ENCODE assay signal across 9 cellular contexts in the genomic region with DNA sequence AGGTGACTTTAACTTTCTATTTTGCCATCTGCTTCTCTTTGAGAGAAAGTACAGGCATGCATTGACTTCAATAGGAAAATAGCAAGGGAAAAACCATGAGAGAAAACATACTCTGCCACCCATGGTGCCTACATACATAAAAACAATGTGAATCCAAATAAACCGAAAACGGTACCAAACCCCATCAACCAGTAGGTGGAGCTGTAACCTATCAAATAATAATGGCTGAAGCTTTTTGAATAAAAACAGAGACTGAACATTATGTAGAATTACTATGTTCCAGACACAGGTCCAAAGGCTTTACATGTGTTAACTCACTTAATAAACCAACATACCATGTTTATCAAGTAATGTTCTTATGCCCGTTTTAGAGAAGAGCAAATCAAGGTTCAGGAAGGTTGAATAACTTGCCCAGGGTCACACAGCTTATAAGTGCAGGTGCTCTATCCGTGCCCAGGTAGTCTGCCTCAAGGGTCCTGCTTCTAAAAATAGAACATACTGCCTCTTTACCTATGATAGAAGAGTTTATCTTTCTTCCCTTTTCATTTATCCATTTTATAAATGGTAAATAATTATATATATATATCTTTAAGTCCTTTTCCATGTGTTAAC.
DNase-seq lines count a peak whose midpoint lies in the region; FAIRE-seq and TF ChIP-seq lines count a peak whose summit lies in the region.
"Had no signal": no experiment of that assay in that cellular context is flagged by ENCODE, and none has a peak within 500 bp of the region (broad histone marks: within the 10 kb centered on the region; RNA-seq: fewer than 3 reads in every experiment).

No MANE protein-coding gene starts in this region.

- no peak overlapping the region for H3K23ac ChIP-seq in neuronal stem cell (ENCODE audit: low read depth, low read length, poor library complexity)

- H2AFZ ChIP-seq in Karpas-422 (ENCODE audit: low read length) (no peak overlapping the region), neuronal stem cell (ENCODE audit: low read length) (no peak overlapping the region)

- no peak overlapping the region for H3K27ac ChIP-seq in Karpas-422 (ENCODE audit: low read length)
- H3K27ac ChIP-seq in neuronal stem cell (replicated peaks; ENCODE audit: low read length) = no peak overlapping the region
- H3K27ac ChIP-seq: SJCRH30 had no signal

- H3K9ac ChIP-seq in Karpas-422 (ENCODE audit: low read length) = no peak overlapping the region
- H3K9ac ChIP-seq in neuronal stem cell (ENCODE audit: low read depth, low read length, poor library complexity) = no peak overlapping the region

- H3K36me3 ChIP-seq in Karpas-422 (ENCODE audit: insufficient read depth, low read length) (no peaks in the 10 kb centered on the region), neuronal stem cell (replicated peaks in 1 of 2; ENCODE audit: control insufficient read depth in 2 of 2, insufficient read depth in 2 of 2, low read length in 2 of 2) (no peaks in the 10 kb centered on the region)
- H3K36me3 ChIP-seq: SJCRH30 had no signal

- no peaks in the 10 kb centered on the region for H3K9me3 ChIP-seq in Karpas-422 (ENCODE audit: low read length)
- no peaks in the 10 kb centered on the region for H3K9me3 ChIP-seq in neuronal stem cell (replicated peaks in 1 of 2; ENCODE audit: control insufficient read depth in 2 of 2, insufficient read depth in 1 of 2, low read depth in 1 of 2, low read length in 2 of 2)
- H3K9me3 ChIP-seq: SJCRH30 had no signal

- no peak overlapping the region for H3K14ac ChIP-seq in neuronal stem cell (ENCODE audit: low read length)

- no peaks in the 10 kb centered on the region for H3K9me2 ChIP-seq in Karpas-422 (replicated peaks; ENCODE audit: insufficient read depth, low read length)

- no peak overlapping the region for H3K4me3 ChIP-seq in Karpas-422 (ENCODE audit: low read length)
- H3K4me3 ChIP-seq in neuronal stem cell (ENCODE audit: low read length in 2 of 2) = no peak overlapping the region
- H3K4me3 ChIP-seq: SJCRH30 had no signal

- H2AK5ac ChIP-seq in neuronal stem cell (ENCODE audit: low read depth, low read length) = no peak overlapping the region

- no CpG with 5 or more reads among the region's 4 CpGs for WGBS in neuronal stem cell (ENCODE audit: extremely low coverage in 2 of 2, insufficient read length in 2 of 2, insufficient replicate concordance in 1 of 2), 2 donors

- no peaks in the 10 kb centered on the region for H3K79me2 ChIP-seq in Karpas-422 (ENCODE audit: low read length)

- in situ Hi-C loops in Caki2 (cut with HindIII; ENCODE audit: low pct_unique_long_range_greater_than_20kb, low sequenced_read_pairs) = no loop called here

- no peak overlapping the region for H2BK12ac ChIP-seq in neuronal stem cell (ENCODE audit: low read length)

- TF ChIP-seq POLR2A in erythroblast (IDR thresholded peaks at IDR 0.05; ENCODE audit: low read length) = no peak

- no peak overlapping the region for H4K8ac ChIP-seq in neuronal stem cell (ENCODE audit: low read depth, low read length)

- H2BK5ac ChIP-seq in neuronal stem cell (ENCODE audit: low read length) = no peak overlapping the region

- no peaks in the 10 kb centered on the region for H3K79me1 ChIP-seq in neuronal stem cell (ENCODE audit: low read depth, low read length)

- no peaks in the 10 kb centered on the region for H4K20me1 ChIP-seq in Karpas-422 (ENCODE audit: insufficient read depth, low read depth, low read length)

- no peak overlapping the region for H2BK120ac ChIP-seq in neuronal stem cell (ENCODE audit: low read depth, low read length)

- no peak overlapping the region for H3K4ac ChIP-seq in neuronal stem cell (ENCODE audit: low read length)

- no peaks in the 10 kb centered on the region for H3K27me3 ChIP-seq in Karpas-422 (ENCODE audit: low read length)
- peaks cover 0 to 15% (median 0%) of the 10 kb centered on the region in 3 experiments for H3K27me3 ChIP-seq in neuronal stem cell (ENCODE audit: control insufficient read depth in 3 of 3, insufficient read depth in 3 of 3, low read depth in 1 of 3, low read length in 3 of 3)
- H3K27me3 ChIP-seq: SJCRH30 had no signal

- no peak overlapping the region for H3K18ac ChIP-seq in neuronal stem cell (ENCODE audit: low read length)

- H3K4me1 ChIP-seq in Karpas-422 (ENCODE audit: low read length) (no peaks in the 10 kb centered on the region), neuronal stem cell (ENCODE audit: control insufficient read depth in 2 of 2, insufficient read depth in 1 of 2, low read depth in 1 of 2, low read length in 2 of 2) (no peaks in the 10 kb centered on the region)
- H3K4me1 ChIP-seq: SJCRH30 had no signal

- DNase-seq in Caki2 (ENCODE audit: low read depth) (peak; percentile 23), GM19239 (ENCODE audit: insufficient read length, low spot score) (no peak), Karpas-422 (peak; percentile 83), RPMI7951 (ENCODE audit: low read depth) (peak; percentile 36), erythroblast (lab: John Stamatoyannopoulos, UW) (peak; percentile 40 to 68), neuronal stem cell (ENCODE audit: low spot score) (peak; percentile 52), NK-92 (lab: John Stamatoyannopoulos, UW; ENCODE audit: unreplicated experiment) (no peak)
- no peak for DNase-seq in activated CD4-positive, CD25-positive, alpha-beta regulatory T cell treated with anti-CD3 and anti-CD28 coated beads, Interleukin-2, amount 50 U/mL, for 72 hours

- FAIRE-seq in GM19239 (lab: Jason Lieb, UNC) = peak; percentile 73

- no peak overlapping the region for H2BK15ac ChIP-seq in neuronal stem cell (ENCODE audit: low read length)

- H3K4me2 ChIP-seq in Karpas-422 (ENCODE audit: low read depth, low read length, poor library complexity, severe bottlenecking) = no peak overlapping the region
- H3K4me2 ChIP-seq in neuronal stem cell (ENCODE audit: insufficient read depth, low read length, poor library complexity, severe bottlenecking) = no peak overlapping the region

- H4K91ac ChIP-seq in neuronal stem cell (ENCODE audit: low read depth, low read length, poor library complexity) = no peak overlapping the region

Comparison
In these comparisons a context has a peak if more than half of its experiments do, and no peak if none do; other contexts are left out.
1. DNase-seq: peak in Caki2 (single experiment), Karpas-422 (single experiment), RPMI7951 (single experiment), erythroblast (2 of 2) and neuronal stem cell (single experiment); none in GM19239 (single experiment), activated CD4-positive, CD25-positive, alpha-beta regulatory T cell treated with anti-CD3 and anti-CD28 coated beads, Interleukin-2, amount 50 U/mL, for 72 hours (single experiment) and NK-92 (single experiment).